ENCODE assay signal across 22 cellular contexts in genomic region chr17:33459078-33459940, GRCh38.
DNase-seq lines count a peak whose midpoint lies in the region; ATAC-seq, FAIRE-seq and TF ChIP-seq lines count a peak whose summit lies in the region.
"Had no signal": no experiment of that assay in that cellular context is flagged by ENCODE, and none has a peak within 500 bp of the region (broad histone marks: within the 10 kb centered on the region; RNA-seq: fewer than 3 reads in every experiment).

No MANE protein-coding gene starts in this region.

- H3K9me3 Mint-ChIP-seq in nephron progenitor cell = no peaks in the 10 kb centered on the region
- no peaks in the 10 kb centered on the region for H3K9me3 Mint-ChIP-seq in activated CD8-positive, alpha-beta T cell treated with anti-CD3 and anti-CD28 coated beads for 36 hours
- H3K9me3 Mint-ChIP-seq: CD8-positive, alpha-beta T cell; natural killer cell had no signal

- in situ Hi-C loops in K562 (cut with MboI) = no loop called here

- intact Hi-C loops in K562 (cut with micrococcal nuclease) = no loop called here
- intact Hi-C loops in activated CD8-positive, alpha-beta T cell treated with anti-CD3 and anti-CD28 coated beads for 36 hours (cut with micrococcal nuclease) = loop anchor here (10.0 kb wide), 1 partner anchor 55 kb away; no protein-coding TSS in a partner anchor

- peaks cover 20% of the 10 kb centered on the region for H3K27me3 Mint-ChIP-seq in nephron progenitor cell (ENCODE audit: low read depth, poor library complexity)
- peaks cover 12% of the 10 kb centered on the region for H3K27me3 Mint-ChIP-seq in activated CD8-positive, alpha-beta T cell treated with anti-CD3 and anti-CD28 coated beads for 36 hours

- H3K4me2 ChIP-seq in K562 (ENCODE audit: insufficient read depth, low read length) = no peak overlapping the region

- H3K4me1 Mint-ChIP-seq in nephron progenitor cell = peaks cover 16% of the 10 kb centered on the region
- no peaks in the 10 kb centered on the region for H3K4me1 Mint-ChIP-seq in activated CD8-positive, alpha-beta T cell treated with anti-CD3 and anti-CD28 coated beads for 36 hours (ENCODE audit: low read depth)
- H3K4me1 Mint-ChIP-seq: natural killer cell had no signal

- H3K9ac ChIP-seq in K562 (ENCODE audit: insufficient read depth in 1 of 2, low read depth in 2 of 2, low read length in 2 of 2) = no peak overlapping the region

- H3K79me2 ChIP-seq in K562 (ENCODE audit: control insufficient read depth, insufficient read depth, low read length) = no peaks in the 10 kb centered on the region

- no peaks in the 10 kb centered on the region for H3K4me1 ChIP-seq in K562 (replicated peaks in 1 of 2; ENCODE audit: control insufficient read depth in 2 of 2, insufficient read depth in 2 of 2, low read length in 2 of 2)
- H3K4me1 ChIP-seq: esophagus squamous epithelium, vagina had no signal

- TF ChIP-seq CTCF in GM12875 (IDR thresholded peaks at IDR 0.05; ENCODE audit: borderline replicate concordance, insufficient read depth, low read depth, low read length) (0 out of 2 replicates have a peak, but pooled peaks have one; percentile 18), K562 (IDR thresholded peaks at IDR 0.05 in 2 of 3, conservative IDR thresholded peaks at IDR 0.05 in 1 of 3; ENCODE audit: insufficient read depth in 2 of 3, low read depth in 1 of 3, low read length in 3 of 3) (no peak), nephron progenitor cell (IDR thresholded peaks at IDR 0.05) (no peak)
- TF ChIP-seq CTCF in activated CD8-positive, alpha-beta T cell treated with anti-CD3 and anti-CD28 coated beads for 36 hours (IDR thresholded peaks at IDR 0.05) = no peak

- no peak overlapping the region for H3K27ac Mint-ChIP-seq in nephron progenitor cell
- H3K27ac Mint-ChIP-seq in activated CD8-positive, alpha-beta T cell treated with anti-CD3 and anti-CD28 coated beads for 36 hours = no peak overlapping the region
- H3K27ac Mint-ChIP-seq: CD8-positive, alpha-beta T cell; natural killer cell had no signal

- H3K4me3 ChIP-seq in GM12875 (ENCODE audit: low read depth, low read length) (no peak overlapping the region), K562 (no peak overlapping the region)
- H3K4me3 ChIP-seq: dorsolateral prefrontal cortex, esophagus squamous epithelium, vagina had no signal

- no peaks in the 10 kb centered on the region for H3K9me3 ChIP-seq in K562 (replicated peaks; ENCODE audit: control insufficient read depth, insufficient read depth, low read depth, low read length)
- H3K9me3 ChIP-seq: esophagus squamous epithelium, vagina had no signal

- H3K36me3 Mint-ChIP-seq in nephron progenitor cell (ENCODE audit: low read depth) = no peaks in the 10 kb centered on the region
- H3K36me3 Mint-ChIP-seq in activated CD8-positive, alpha-beta T cell treated with anti-CD3 and anti-CD28 coated beads for 36 hours (ENCODE audit: low read depth) = no peaks in the 10 kb centered on the region
- H3K36me3 Mint-ChIP-seq: CD8-positive, alpha-beta T cell; natural killer cell had no signal

- TF ChIP-seq RAD21 in K562 (CRISPR knock-in tag; conservative IDR thresholded peaks at IDR 0.05 in 1 of 2, IDR thresholded peaks at IDR 0.05 in 1 of 2) = no peak

- no peak overlapping the region for H2AFZ ChIP-seq in K562 (ENCODE audit: low read depth, low read length)

- WGBS in K562 (ENCODE audit: insufficient coverage, low coverage, missing lambda C conversion rate) = 3% methylated on average over 16 of the region's 17 CpGs

- no peak for FAIRE-seq in K562 (lab: Jason Lieb, UNC)
- FAIRE-seq: small intestine had no signal

- H3K36me3 ChIP-seq in K562 (ENCODE audit: control insufficient read depth, insufficient read depth, low read length) = no peaks in the 10 kb centered on the region
- H3K36me3 ChIP-seq: esophagus squamous epithelium, vagina had no signal

- TF ChIP-seq POLR2A in K562 (conservative IDR thresholded peaks at IDR 0.05) = no peak

- POLR2A ChIA-PET in K562 (lab: Yijun Ruan, JAX) = interaction anchor here (1.7 to 2.4 kb wide), 2 partner anchors 10 to 18 kb away, joined by 4 to 6 read pairs; no protein-coding TSS in a partner anchor
- POLR2A ChIA-PET in activated CD8-positive, alpha-beta T cell treated with anti-CD3 and anti-CD28 coated beads for 36 hours (lab: Charles Lee) = no interaction called here

- no peaks in the 10 kb centered on the region for H4K20me1 ChIP-seq in K562 (replicated peaks; ENCODE audit: control insufficient read depth, insufficient read depth, low read length)

- CTCF ChIA-PET in K562 (lab: Yijun Ruan, JAX; ENCODE audit: low intra/inter-chr PET ratio) = no interaction called here
- CTCF ChIA-PET in activated CD8-positive, alpha-beta T cell treated with anti-CD3 and anti-CD28 coated beads for 36 hours (lab: Charles Lee) = no interaction called here

- H3K9me1 ChIP-seq in K562 (ENCODE audit: control insufficient read depth, insufficient read depth, low read length) = no peaks in the 10 kb centered on the region

- BruUV-seq in K562 (replicated peaks; lab: Mats Ljungman, UMichigan) = no TSS peak

- no peak overlapping the region for H3K4me3 Mint-ChIP-seq in nephron progenitor cell
- H3K4me3 Mint-ChIP-seq in activated CD8-positive, alpha-beta T cell treated with anti-CD3 and anti-CD28 coated beads for 36 hours = no peak overlapping the region
- H3K4me3 Mint-ChIP-seq: CD8-positive, alpha-beta T cell; natural killer cell had no signal

- H3K27me3 ChIP-seq in K562 (ENCODE audit: control insufficient read depth in 2 of 2, insufficient read depth in 2 of 2, low read length in 2 of 2) = peaks cover 9 to 15% of the 10 kb centered on the region in 2 experiments
- H3K27me3 ChIP-seq: vagina had no signal

- ATAC-seq in GM21619 (IDR thresholded peaks at IDR 0.05; ENCODE audit: unreplicated experiment) (peak; percentile 57), K562 (peak; percentile 39; the same call in 1 of the 3 replicates)
- no peak for ATAC-seq in activated CD8-positive, alpha-beta T cell treated with anti-CD3 and anti-CD28 coated beads for 36 hours
- ATAC-seq: CD8-positive, alpha-beta T cell; natural killer cell had no signal

- TF ChIP-seq EP300 in K562 (IDR thresholded peaks at IDR 0.05; ENCODE audit: low read length) = no peak

- DNase-seq in K562 (ENCODE audit: extremely low read depth in 1 of 4, low spot score in 3 of 4) = peak in 1 of 4 experiments; percentile 15
- peak; percentile 12 for DNase-seq in nephron progenitor cell
- no peak for DNase-seq in SKM-1 (lab: John Stamatoyannopoulos, UW; ENCODE audit: unreplicated experiment)
- DNase-seq in SHP77 (lab: John Stamatoyannopoulos, UW) = no peak
- no peak for DNase-seq in amygdala (lab: John Stamatoyannopoulos, UW)
- no peak for DNase-seq in activated CD8-positive, alpha-beta T cell treated with anti-CD3 and anti-CD28 coated beads for 36 hours
- DNase-seq: activated CD4-positive, alpha-beta T cell treated with anti-CD3 and anti-CD28 coated beads for 4 hours; activated CD8-positive, alpha-beta memory T cell treated with anti-CD3 and anti-CD28 coated beads, Interleukin-2, amount 50 U/mL, for 4 hours; activated effector memory CD4-positive, alpha-beta T cell treated with anti-CD3 and anti-CD28 coated beads, Interleukin-2, amount 50 U/mL, for 16 hours; CD8-positive, alpha-beta T cell; DND-41; dorsolateral prefrontal cortex; esophagus squamous epithelium; natural killer cell; NCI-H1417; NCI-H2171 treated with DMSO at 0.1 percent for 48 hours; NCI-H774; small intestine; stimulated activated CD4-positive, alpha-beta T cell treated with anti-CD3 and anti-CD28 coated beads, Interleukin-4, amount 100 ng/mL, for 1 hour had no signal

- H3K27ac ChIP-seq in K562 (ENCODE audit: extremely low read depth, low read depth, low read length) = no peak overlapping the region
- H3K27ac ChIP-seq: dorsolateral prefrontal cortex, esophagus squamous epithelium, vagina had no signal

TF ChIP-seq in K562, 482 proteins besides CTCF, POLR2A, EP300 and RAD21:
- TF ChIP-seq FOXP1 (CRISPR knock-in tag; IDR thresholded peaks at IDR 0.05) (no peak), MBD1 (CRISPR knock-in tag; IDR thresholded peaks at IDR 0.05) (no peak), CHD2 (IDR thresholded peaks at IDR 0.05; ENCODE audit: low read depth, low read length) (no peak), PURB (CRISPR knock-in tag; IDR thresholded peaks at IDR 0.05; ENCODE audit: low read depth) (no peak), ZNF445 (CRISPR knock-in tag; IDR thresholded peaks at IDR 0.05; ENCODE audit: low read depth) (no peak), HOXB6 (CRISPR knock-in tag; IDR thresholded peaks at IDR 0.05; ENCODE audit: borderline replicate concordance) (no peak), ARNT (IDR thresholded peaks at IDR 0.05) (no peak), ZNF134 (CRISPR knock-in tag; conservative IDR thresholded peaks at IDR 0.05) (no peak), FOXM1 (IDR thresholded peaks at IDR 0.05; ENCODE audit: low read depth) (no peak), FOXM1 (CRISPR knock-in tag; IDR thresholded peaks at IDR 0.05; ENCODE audit: low read depth) (no peak), TFAP4 (CRISPR knock-in tag; IDR thresholded peaks at IDR 0.05; ENCODE audit: borderline replicate concordance) (no peak), ZNF436 (CRISPR knock-in tag; IDR thresholded peaks at IDR 0.05) (no peak), STAT5A (IDR thresholded peaks at IDR 0.05; ENCODE audit: borderline replicate concordance, low read length) (no peak), MAFK (IDR thresholded peaks at IDR 0.05; ENCODE audit: low read length) (no peak)
